8 cellular contexts compared by ENCODE assay signal in genomic region chr9:12884736-12885395, GRCh38.
DNase-seq lines count a peak whose midpoint lies in the region; ATAC-seq and TF ChIP-seq lines count a peak whose summit lies in the region.

No MANE protein-coding gene starts in this region.

- H3K4me1 Mint-ChIP-seq in activated naive CD4-positive, alpha-beta T cell treated with anti-CD3 and anti-CD28 coated beads, Interleukin-2, amount 10 ng/mL, durations not matched to agents 7 days and 5 days = no peaks in the 10 kb centered on the region
- H3K4me1 Mint-ChIP-seq in activated T-cell treated with anti-CD3 and anti-CD28 coated beads, Interleukin-2, amount 50 U/mL, for 4 hours (ENCODE audit: low read depth) = no peaks in the 10 kb centered on the region

- no peak overlapping the region for H2BK120ac ChIP-seq in neuronal stem cell (ENCODE audit: low read depth, low read length)

- TF ChIP-seq CTCF in AG09309 (IDR thresholded peaks at IDR 0.05; ENCODE audit: control insufficient read depth, insufficient read depth, low read depth, low read length, missing control alignments) = peak; percentile 70
- peak; percentile 15; the same call in 1 of the 2 replicates for TF ChIP-seq CTCF in MM.1S (IDR thresholded peaks at IDR 0.05; ENCODE audit: low read length)
- peak; percentile 64 for TF ChIP-seq CTCF in brain microvascular endothelial cell (IDR thresholded peaks at IDR 0.05; ENCODE audit: low read depth, low read length, missing control alignments)
- TF ChIP-seq CTCF in liver (IDR thresholded peaks at IDR 0.05; ENCODE audit: low read depth, low read length, missing input control) = peak; percentile 47

- H3K4me3 ChIP-seq in AG09309 (ENCODE audit: control insufficient read depth, low read depth, low read length) (no peak overlapping the region), MM.1S (ENCODE audit: low read length) (no peak overlapping the region), brain microvascular endothelial cell (ENCODE audit: low read depth, low read length) (no peak overlapping the region), liver (ENCODE audit: low read depth in 1 of 3, low read length in 3 of 3) (no peak overlapping the region), neuronal stem cell (ENCODE audit: low read length in 2 of 2) (no peak overlapping the region)

- H3K36me3 ChIP-seq in MM.1S (replicated peaks; ENCODE audit: insufficient read depth, low read length) = no peaks in the 10 kb centered on the region
- H3K36me3 ChIP-seq in brain microvascular endothelial cell (replicated peaks) = no peaks in the 10 kb centered on the region
- no peaks in the 10 kb centered on the region for H3K36me3 ChIP-seq in liver (ENCODE audit: control insufficient read depth in 4 of 4, insufficient read depth in 3 of 4, low read depth in 1 of 4, low read length in 3 of 4)
- no peaks in the 10 kb centered on the region for H3K36me3 ChIP-seq in neuronal stem cell (replicated peaks in 1 of 2; ENCODE audit: control insufficient read depth in 2 of 2, insufficient read depth in 2 of 2, low read length in 2 of 2)

- no peaks in the 10 kb centered on the region for H3K27me3 Mint-ChIP-seq in activated naive CD4-positive, alpha-beta T cell treated with anti-CD3 and anti-CD28 coated beads, Interleukin-2, amount 10 ng/mL, durations not matched to agents 7 days and 5 days
- H3K27me3 Mint-ChIP-seq in activated T-cell treated with anti-CD3 and anti-CD28 coated beads, Interleukin-2, amount 50 U/mL, for 4 hours (ENCODE audit: low read depth) = no peaks in the 10 kb centered on the region

- H4K8ac ChIP-seq in neuronal stem cell (ENCODE audit: low read depth, low read length) = no peak overlapping the region

- H2BK15ac ChIP-seq in neuronal stem cell (ENCODE audit: low read length) = no peak overlapping the region

- peaks cover 10% of the 10 kb centered on the region for H3F3A ChIP-seq in MM.1S (ENCODE audit: insufficient read depth, low read length)

- H3K36me3 Mint-ChIP-seq in activated naive CD4-positive, alpha-beta T cell treated with anti-CD3 and anti-CD28 coated beads, Interleukin-2, amount 10 ng/mL, durations not matched to agents 7 days and 5 days = no peaks in the 10 kb centered on the region
- no peaks in the 10 kb centered on the region for H3K36me3 Mint-ChIP-seq in activated T-cell treated with anti-CD3 and anti-CD28 coated beads, Interleukin-2, amount 50 U/mL, for 4 hours (ENCODE audit: insufficient read depth)

- in situ Hi-C loops in brain microvascular endothelial cell (cut with HindIII; ENCODE audit: low pct_ligation_motif_present, low sequenced_read_pairs) = no loop called here

- H3K9me3 ChIP-seq in MM.1S (replicated peaks; ENCODE audit: insufficient read depth, low read length) (no peaks in the 10 kb centered on the region), liver (ENCODE audit: control insufficient read depth in 4 of 4, low read length in 3 of 4) (no peaks in the 10 kb centered on the region), neuronal stem cell (replicated peaks in 1 of 2; ENCODE audit: control insufficient read depth in 2 of 2, insufficient read depth in 1 of 2, low read depth in 1 of 2, low read length in 2 of 2) (no peaks in the 10 kb centered on the region)

- H2AK5ac ChIP-seq in neuronal stem cell (ENCODE audit: low read depth, low read length) = no peak overlapping the region

- no peak overlapping the region for H3K27ac Mint-ChIP-seq in activated naive CD4-positive, alpha-beta T cell treated with anti-CD3 and anti-CD28 coated beads, Interleukin-2, amount 10 ng/mL, durations not matched to agents 7 days and 5 days

- no peaks in the 10 kb centered on the region for H3K9me2 ChIP-seq in MM.1S (replicated peaks; ENCODE audit: insufficient read depth, low read length)

- CTCF ChIA-PET in activated naive CD4-positive, alpha-beta T cell treated with anti-CD3 and anti-CD28 coated beads, Interleukin-2, amount 10 ng/mL, durations not matched to agents 7 days and 5 days (lab: Charles Lee) = no interaction called here

- H3K18ac ChIP-seq in neuronal stem cell (ENCODE audit: low read length) = no peak overlapping the region

- no peak overlapping the region for H3K4me3 Mint-ChIP-seq in activated naive CD4-positive, alpha-beta T cell treated with anti-CD3 and anti-CD28 coated beads, Interleukin-2, amount 10 ng/mL, durations not matched to agents 7 days and 5 days
- H3K4me3 Mint-ChIP-seq in activated T-cell treated with anti-CD3 and anti-CD28 coated beads, Interleukin-2, amount 50 U/mL, for 4 hours = no peak overlapping the region

- H4K91ac ChIP-seq in neuronal stem cell (ENCODE audit: low read depth, low read length, poor library complexity) = no peak overlapping the region

- H3K23ac ChIP-seq in neuronal stem cell (ENCODE audit: low read depth, low read length, poor library complexity) = no peak overlapping the region

- peaks cover 15% of the 10 kb centered on the region for H3K4me1 ChIP-seq in MM.1S (ENCODE audit: low read length)
- peaks cover 0 to 2% (median 0%) of the 10 kb centered on the region in 4 donors for H3K4me1 ChIP-seq in liver (ENCODE audit: control insufficient read depth in 4 of 4, insufficient read depth in 4 of 4, low read length in 3 of 4)
- no peaks in the 10 kb centered on the region for H3K4me1 ChIP-seq in neuronal stem cell (ENCODE audit: control insufficient read depth in 2 of 2, insufficient read depth in 1 of 2, low read depth in 1 of 2, low read length in 2 of 2)

- DNase-seq in AG09309 (ENCODE audit: low read depth) (peak; percentile 58), MM.1S (no peak), brain microvascular endothelial cell (peak; percentile 63), neuronal stem cell (ENCODE audit: low spot score) (no peak)
- no peak for DNase-seq in activated naive CD4-positive, alpha-beta T cell treated with anti-CD3 and anti-CD28 coated beads, Interleukin-2, amount 10 ng/mL, durations not matched to agents 7 days and 5 days
- DNase-seq in activated T-cell treated with anti-CD3 and anti-CD28 coated beads, Interleukin-2, amount 50 U/mL, for 4 hours = no peak

- no peak for ATAC-seq in HG03354 (IDR thresholded peaks at IDR 0.05; ENCODE audit: poor library complexity, severe bottlenecking, unreplicated experiment)
- no peak for ATAC-seq in activated T-cell treated with anti-CD3 and anti-CD28 coated beads, Interleukin-2, amount 50 U/mL, for 4 hours

- no peak overlapping the region for H2BK5ac ChIP-seq in neuronal stem cell (ENCODE audit: low read length)

- WGBS in liver = 60% methylated on average over 4 of the region's 4 CpGs
- WGBS in neuronal stem cell (ENCODE audit: extremely low coverage in 2 of 2, insufficient read length in 2 of 2, insufficient replicate concordance in 1 of 2), 2 donors = no CpG with 5 or more reads among the region's 4 CpGs

- H2AFZ ChIP-seq in MM.1S (ENCODE audit: low read length) (no peak overlapping the region), neuronal stem cell (ENCODE audit: low read length) (no peak overlapping the region)

- H3K27me3 ChIP-seq in MM.1S (replicated peaks; ENCODE audit: insufficient read depth, low read length) (no peaks in the 10 kb centered on the region), brain microvascular endothelial cell (replicated peaks) (no peaks in the 10 kb centered on the region), liver (ENCODE audit: control insufficient read depth in 4 of 4, insufficient read depth in 4 of 4, low read length in 3 of 4) (no peaks in the 10 kb centered on the region), neuronal stem cell (ENCODE audit: control insufficient read depth in 3 of 3, insufficient read depth in 3 of 3, low read depth in 1 of 3, low read length in 3 of 3) (no peaks in the 10 kb centered on the region)

- no peak overlapping the region for H3K4me2 ChIP-seq in MM.1S (ENCODE audit: low read depth, low read length)
- H3K4me2 ChIP-seq in neuronal stem cell (ENCODE audit: insufficient read depth, low read length, poor library complexity, severe bottlenecking) = no peak overlapping the region

- peaks cover 7% of the 10 kb centered on the region for H3K9me3 Mint-ChIP-seq in activated naive CD4-positive, alpha-beta T cell treated with anti-CD3 and anti-CD28 coated beads, Interleukin-2, amount 10 ng/mL, durations not matched to agents 7 days and 5 days
- peaks cover 16% of the 10 kb centered on the region for H3K9me3 Mint-ChIP-seq in activated T-cell treated with anti-CD3 and anti-CD28 coated beads, Interleukin-2, amount 50 U/mL, for 4 hours

- H3K79me2 ChIP-seq in MM.1S (ENCODE audit: low read length) = no peaks in the 10 kb centered on the region

- H3K27ac ChIP-seq in MM.1S (ENCODE audit: low read length) = no peak overlapping the region
- no peak overlapping the region for H3K27ac ChIP-seq in brain microvascular endothelial cell
- H3K27ac ChIP-seq in liver (ENCODE audit: low read depth in 1 of 2, low read length in 2 of 2) = no peak overlapping the region
- no peak overlapping the region for H3K27ac ChIP-seq in neuronal stem cell (replicated peaks; ENCODE audit: low read length)

- H3K14ac ChIP-seq in neuronal stem cell (ENCODE audit: low read length) = no peak overlapping the region

- peak; percentile 90 to 92 for TF ChIP-seq RAD21 in liver (IDR thresholded peaks at IDR 0.05)

- no peaks in the 10 kb centered on the region for H3K79me1 ChIP-seq in neuronal stem cell (ENCODE audit: low read depth, low read length)

- H3K9ac ChIP-seq in MM.1S (ENCODE audit: low read length) = no peak overlapping the region
- H3K9ac ChIP-seq in liver (ENCODE audit: low read depth in 1 of 2, low read length in 2 of 2) = no peak overlapping the region
- H3K9ac ChIP-seq in neuronal stem cell (ENCODE audit: low read depth, low read length, poor library complexity) = no peak overlapping the region

- H4K20me1 ChIP-seq in MM.1S (ENCODE audit: insufficient read depth, low read length) = no peaks in the 10 kb centered on the region

- H3K4ac ChIP-seq in neuronal stem cell (ENCODE audit: low read length) = no peak overlapping the region

- H2BK12ac ChIP-seq in neuronal stem cell (ENCODE audit: low read length) = no peak overlapping the region

TF ChIP-seq in liver, 16 proteins besides CTCF, POLR2A, EP300 and RAD21:
- TF ChIP-seq HNF4A (conservative IDR thresholded peaks at IDR 0.05) (peak in 1 of 2 donors; percentile 20), NR2F2 (IDR thresholded peaks at IDR 0.05) (peak; percentile 38)
- TF ChIP-seq, protein P1, sequence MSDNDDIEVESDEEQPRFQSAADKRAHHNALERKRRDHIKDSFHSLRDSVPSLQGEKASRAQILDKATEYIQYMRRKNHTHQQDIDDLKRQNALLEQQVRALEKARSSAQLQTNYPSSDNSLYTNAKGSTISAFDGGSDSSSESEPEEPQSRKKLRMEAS (IDR thresholded peaks at IDR 0.05) = no peak
TF ChIP-seq in liver: peak in this region for 2.

Comparison
In these comparisons a context has a peak if more than half of its experiments do, and no peak if none do; other contexts are left out.
1. DNase-seq: peak in AG09309 (single experiment) and brain microvascular endothelial cell (single experiment); none in MM.1S (single experiment), activated naive CD4-positive, alpha-beta T cell treated with anti-CD3 and anti-CD28 coated beads, Interleukin-2, amount 10 ng/mL, durations not matched to agents 7 days and 5 days (single experiment), neuronal stem cell (single experiment) and activated T-cell treated with anti-CD3 and anti-CD28 coated beads, Interleukin-2, amount 50 U/mL, for 4 hours (single experiment).
2. CTCF ChIP-seq: peak in every context shown above with its lines; median percentile 70 in AG09309; 64 in brain microvascular endothelial cell; 47 in liver; 15 in MM.1S.